In the genomic region with DNA sequence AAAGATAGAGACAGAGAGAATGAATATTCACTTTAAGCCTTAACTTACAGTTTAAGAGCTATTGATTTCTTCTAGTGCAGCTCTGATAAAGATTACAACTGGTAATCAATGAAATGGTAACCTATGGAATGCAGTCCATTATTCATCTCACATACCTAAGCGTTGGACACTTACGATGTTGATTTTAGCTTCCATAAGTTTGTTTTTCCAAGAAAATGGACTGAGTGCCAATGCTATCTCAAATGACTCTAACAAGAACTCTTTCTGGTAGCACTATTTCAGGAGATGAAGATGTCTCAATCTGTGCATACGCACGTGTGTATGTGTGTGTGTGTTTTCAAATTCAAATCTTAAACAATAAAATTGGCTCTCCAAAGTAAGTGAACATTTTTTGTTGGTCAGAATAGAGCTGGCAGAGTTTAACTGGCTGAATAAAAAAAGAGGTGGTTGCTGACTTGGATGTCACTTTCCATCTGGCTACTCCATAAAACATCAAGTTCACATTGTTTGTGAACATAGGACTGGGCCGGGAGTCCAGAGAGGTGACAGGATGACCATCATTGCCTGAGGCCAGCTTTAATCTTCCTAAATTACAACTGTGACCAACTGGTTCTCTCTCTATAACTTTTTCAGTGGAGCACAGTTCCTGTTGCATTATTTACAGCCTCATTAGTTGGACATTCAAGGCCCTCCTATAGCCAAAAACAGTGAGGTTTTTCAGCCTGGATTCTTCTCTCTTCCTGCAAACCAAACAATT, we compare ENCODE assay signal across 17 cellular contexts.
A peak's percentile ranks its signal among the peaks of the same experiment; 100 is the strongest.
DNase-seq lines count a peak whose midpoint lies in the region; ATAC-seq, FAIRE-seq and TF ChIP-seq lines count a peak whose summit lies in the region.
"Had no signal": no experiment of that assay in that cellular context is flagged by ENCODE, and none has a peak within 500 bp of the region (broad histone marks: within the 10 kb centered on the region; RNA-seq: fewer than 3 reads in every experiment).

No MANE protein-coding gene starts in this region.

- no peaks in the 10 kb centered on the region for H3K27me3 Mint-ChIP-seq in astrocyte (ENCODE audit: low read depth, unreplicated experiment)

- H3K4me3 Mint-ChIP-seq in astrocyte (ENCODE audit: unreplicated experiment): no peak overlapping the region
- H3K4me3 Mint-ChIP-seq: CD4-positive, alpha-beta T cell had no signal

- no peaks in the 10 kb centered on the region for H3K4me1 ChIP-seq in astrocyte (ENCODE audit: insufficient read depth, low read length)
- H3K4me1 ChIP-seq in sigmoid colon: peaks cover 0 to 39% (median 8%) of the 10 kb centered on the region in 4 donors
- no peaks in the 10 kb centered on the region for H3K4me1 ChIP-seq in BE2C
- H3K4me1 ChIP-seq: HAP-1 had no signal

- H3K9me3 Mint-ChIP-seq in astrocyte (ENCODE audit: unreplicated experiment): no peaks in the 10 kb centered on the region
- H3K9me3 Mint-ChIP-seq: CD4-positive, alpha-beta T cell had no signal

- 78 to 88% methylated on average over 5 of the region's 5 CpGs for WGBS in sigmoid colon, 2 donors

- no peaks in the 10 kb centered on the region for H4K20me1 ChIP-seq in astrocyte (ENCODE audit: insufficient read depth, low read length)

- H2AFZ ChIP-seq in astrocyte (ENCODE audit: low read depth, low read length): no peak overlapping the region

- intact Hi-C loops in sigmoid colon (cut with DNase I): no loop called here

- H3K4me3 ChIP-seq in astrocyte (ENCODE audit: insufficient read depth, low read depth, low read length) (no peak overlapping the region), sigmoid colon (no peak overlapping the region), BE2C (ENCODE audit: low read depth, low read length) (no peak overlapping the region)
- H3K4me3 ChIP-seq: HAP-1 had no signal

- H3K9me3 ChIP-seq in astrocyte (ENCODE audit: insufficient read depth, low read depth, low read length) (no peaks in the 10 kb centered on the region), sigmoid colon (no peaks in the 10 kb centered on the region), BE2C (no peaks in the 10 kb centered on the region)
- H3K9me3 ChIP-seq: HAP-1 had no signal

- no peaks in the 10 kb centered on the region for H3K79me2 ChIP-seq in astrocyte (ENCODE audit: insufficient read depth, low read length)

- FAIRE-seq in astrocyte (lab: Jason Lieb, UNC): peak; percentile 34
- FAIRE-seq: GM12891 had no signal

- H3K4me1 Mint-ChIP-seq in astrocyte (ENCODE audit: low read depth, unreplicated experiment): peaks cover 10% of the 10 kb centered on the region

- no peak overlapping the region for H3K9ac ChIP-seq in astrocyte (ENCODE audit: low read length)

- TF ChIP-seq CTCF in astrocyte (IDR thresholded peaks at IDR 0.05; ENCODE audit: insufficient read depth, low read depth, low read length) (no peak), sigmoid colon (IDR thresholded peaks at IDR 0.05) (no peak), BE2C (IDR thresholded peaks at IDR 0.05; ENCODE audit: low read depth, low read length) (no peak)

- no peak for TF ChIP-seq EP300 in sigmoid colon (IDR thresholded peaks at IDR 0.05)

- no peak overlapping the region for H3K27ac Mint-ChIP-seq in astrocyte (ENCODE audit: unreplicated experiment)
- H3K27ac Mint-ChIP-seq: CD4-positive, alpha-beta T cell had no signal

- no peak for TF ChIP-seq POLR2A in sigmoid colon (IDR thresholded peaks at IDR 0.05)

- DNase-seq in EH (ENCODE audit: low read depth) (peak; percentile 37), M059J (ENCODE audit: low read depth) (peak; percentile 57), astrocyte (ENCODE audit: low read depth) (no peak), sigmoid colon (no peak), BE2C (no peak), occipital lobe (lab: John Stamatoyannopoulos, UW) (no peak)
- no peak for DNase-seq in central memory CD4-positive, alpha-beta T cell
- DNase-seq: 8988T; AML-193; C1 segment of cervical spinal cord; Calu3; CD4-positive, alpha-beta T cell; DMS 273 treated with DMSO at 0.1 percent for 48 hours; GOT3 had no signal

- no peak for ATAC-seq in HG02852 (IDR thresholded peaks at IDR 0.05; ENCODE audit: unreplicated experiment)

- no peak overlapping the region for H3K27ac ChIP-seq in astrocyte (ENCODE audit: low read depth, low read length)
- peak overlapping the region in 3 of 4 donors; percentile 11 to 59 (median 48) for H3K27ac ChIP-seq in sigmoid colon

- H3K4me2 ChIP-seq in astrocyte (ENCODE audit: low read length): no peak overlapping the region

- H3K36me3 ChIP-seq in astrocyte (ENCODE audit: insufficient read depth, low read length) (no peaks in the 10 kb centered on the region), sigmoid colon (no peaks in the 10 kb centered on the region), BE2C (no peaks in the 10 kb centered on the region)
- H3K36me3 ChIP-seq: HAP-1 had no signal

- no peaks in the 10 kb centered on the region for H3K27me3 ChIP-seq in astrocyte (ENCODE audit: insufficient read depth, low read length)
- no peaks in the 10 kb centered on the region for H3K27me3 ChIP-seq in sigmoid colon
- H3K27me3 ChIP-seq in BE2C: no peaks in the 10 kb centered on the region

- no peaks in the 10 kb centered on the region for H3K36me3 Mint-ChIP-seq in astrocyte (ENCODE audit: low read depth, unreplicated experiment)

Comparison
In these comparisons a context has a peak if more than half of its experiments do, and no peak if none do; other contexts are left out.
1. DNase-seq: peak in EH (single experiment) and M059J (single experiment); none in astrocyte (single experiment), sigmoid colon (single experiment), BE2C (single experiment), occipital lobe (single experiment) and central memory CD4-positive, alpha-beta T cell (single experiment).